In the genomic region with DNA sequence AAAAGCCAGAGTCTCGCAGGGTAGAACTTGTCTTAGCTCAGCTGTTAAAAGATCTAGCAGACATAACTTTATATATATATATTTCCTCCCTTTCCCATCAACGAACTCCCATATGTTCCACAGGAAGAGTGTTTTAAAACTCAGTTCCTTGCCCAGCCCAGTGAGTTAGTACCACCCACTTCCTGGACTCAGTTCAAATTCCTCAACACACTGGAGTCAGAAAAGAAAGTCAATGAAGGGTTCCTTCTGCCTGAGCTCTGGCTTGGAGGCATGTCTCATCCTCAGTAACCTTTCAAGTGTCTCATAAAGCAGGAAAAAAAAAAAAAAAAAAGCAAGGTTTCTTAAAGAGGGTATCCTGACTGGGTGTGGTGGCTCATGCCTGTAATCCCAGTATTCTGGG, we compare ENCODE assay signal across 9 cellular contexts. TPM values are rescaled to one million over a fixed set of nuclear protein-coding genes. Genes with fewer than 3 reads are reported as not detected.
DNase-seq lines count a peak whose midpoint lies in the region; ATAC-seq and TF ChIP-seq lines count a peak whose summit lies in the region.
"Had no signal": no experiment of that assay in that cellular context is flagged by ENCODE, and none has a peak within 500 bp of the region (broad histone marks: within the 10 kb centered on the region; RNA-seq: fewer than 3 reads in every experiment).

No MANE protein-coding gene starts in this region.

- H2AK5ac ChIP-seq in neuronal stem cell (ENCODE audit: low read depth, low read length): no peak overlapping the region

- no peak for TF ChIP-seq POLR2A in adrenal gland (IDR thresholded peaks at IDR 0.05)
- TF ChIP-seq POLR2A in thyroid gland (IDR thresholded peaks at IDR 0.05): no peak

- H3K4ac ChIP-seq in neuronal stem cell (ENCODE audit: low read length): no peak overlapping the region

- no peak overlapping the region for H2BK15ac ChIP-seq in neuronal stem cell (ENCODE audit: low read length)

- no peaks in the 10 kb centered on the region for H3K79me1 ChIP-seq in neuronal stem cell (ENCODE audit: low read depth, low read length)

- H3K36me3 ChIP-seq in adrenal gland (replicated peaks in 1 of 2) (peaks cover 0 to 41% of the 10 kb centered on the region in 2 donors), hepatocyte (replicated peaks; ENCODE audit: insufficient read depth, low read depth) (no peaks in the 10 kb centered on the region), thyroid gland (peaks cover 29 to 34% of the 10 kb centered on the region in 2 donors), neuronal stem cell (replicated peaks in 1 of 2; ENCODE audit: control insufficient read depth in 2 of 2, insufficient read depth in 2 of 2, low read length in 2 of 2) (peaks cover 18 to 75% of the 10 kb centered on the region in 2 donors)

- peaks cover 98% of the 10 kb centered on the region for H3K79me2 ChIP-seq in hepatocyte

- H3K23ac ChIP-seq in neuronal stem cell (ENCODE audit: low read depth, low read length, poor library complexity): no peak overlapping the region

- TF ChIP-seq CTCF in adrenal gland (IDR thresholded peaks at IDR 0.05) (no peak), hepatocyte (IDR thresholded peaks at IDR 0.05; ENCODE audit: poor library complexity) (no peak), thyroid gland (IDR thresholded peaks at IDR 0.05) (no peak)

- peaks cover 55 to 59% of the 10 kb centered on the region in 2 donors for H3K4me1 ChIP-seq in adrenal gland (replicated peaks in 1 of 2)
- H3K4me1 ChIP-seq in hepatocyte (ENCODE audit: insufficient read depth): peaks cover 37% of the 10 kb centered on the region
- peaks cover 28 to 44% of the 10 kb centered on the region in 2 donors for H3K4me1 ChIP-seq in thyroid gland
- H3K4me1 ChIP-seq in neuronal stem cell (ENCODE audit: control insufficient read depth in 2 of 2, insufficient read depth in 1 of 2, low read depth in 1 of 2, low read length in 2 of 2): peaks cover 17 to 27% of the 10 kb centered on the region in 2 donors

- H3K4me3 Mint-ChIP-seq in activated T-cell treated with anti-CD3 and anti-CD28 coated beads, Interleukin-2, amount 50 U/mL, for 72 hours: peak overlapping the region; percentile 11 to 22

- H3K4me1 Mint-ChIP-seq in activated T-cell treated with anti-CD3 and anti-CD28 coated beads, Interleukin-2, amount 50 U/mL, for 72 hours (ENCODE audit: low read depth): peaks cover 79% of the 10 kb centered on the region

- WGBS in adrenal gland, 4 donors: 39 to 58% (median 43%) methylated on average over 2 of the region's 2 CpGs
- WGBS in hepatocyte (ENCODE audit: low lambda C conversion rate, missing lambda C conversion rate): 81% methylated on average over 2 of the region's 2 CpGs
- 39 to 46% methylated on average over 2 of the region's 2 CpGs for WGBS in thyroid gland, 2 donors
- WGBS in neuronal stem cell (ENCODE audit: extremely low coverage in 2 of 2, insufficient read length in 2 of 2, insufficient replicate concordance in 1 of 2), 2 donors: no CpG with 5 or more reads among the region's 2 CpGs

- no peak for ATAC-seq in activated T-cell treated with anti-CD3 and anti-CD28 coated beads, Interleukin-2, amount 50 U/mL, for 72 hours (replicated peaks in 1 of 2)

- H3K9me3 Mint-ChIP-seq in activated T-cell treated with anti-CD3 and anti-CD28 coated beads, Interleukin-2, amount 50 U/mL, for 72 hours: no peaks in the 10 kb centered on the region

- peak overlapping the region; percentile 25 for H3K27ac Mint-ChIP-seq in activated T-cell treated with anti-CD3 and anti-CD28 coated beads, Interleukin-2, amount 50 U/mL, for 72 hours

- no peak overlapping the region for H4K8ac ChIP-seq in neuronal stem cell (ENCODE audit: low read depth, low read length)

- no peak overlapping the region for H4K91ac ChIP-seq in neuronal stem cell (ENCODE audit: low read depth, low read length, poor library complexity)

- H3K27me3 Mint-ChIP-seq in activated T-cell treated with anti-CD3 and anti-CD28 coated beads, Interleukin-2, amount 50 U/mL, for 72 hours (ENCODE audit: low read depth): no peaks in the 10 kb centered on the region

- no peak overlapping the region for H3K9ac ChIP-seq in neuronal stem cell (ENCODE audit: low read depth, low read length, poor library complexity)

- H3K18ac ChIP-seq in neuronal stem cell (ENCODE audit: low read length): no peak overlapping the region

- peaks cover 15 to 36% of the 10 kb centered on the region in 2 donors for H3K36me3 Mint-ChIP-seq in activated T-cell treated with anti-CD3 and anti-CD28 coated beads, Interleukin-2, amount 50 U/mL, for 72 hours (ENCODE audit: insufficient read depth in 2 of 2)

- no peaks in the 10 kb centered on the region for H3K9me2 ChIP-seq in hepatocyte (replicated peaks; ENCODE audit: insufficient read depth)

- H3K27me3 ChIP-seq in adrenal gland: no peaks in the 10 kb centered on the region
- no peaks in the 10 kb centered on the region for H3K27me3 ChIP-seq in hepatocyte
- no peaks in the 10 kb centered on the region for H3K27me3 ChIP-seq in thyroid gland
- no peaks in the 10 kb centered on the region for H3K27me3 ChIP-seq in neuronal stem cell (ENCODE audit: control insufficient read depth in 3 of 3, insufficient read depth in 3 of 3, low read depth in 1 of 3, low read length in 3 of 3)

- peaks cover 66% of the 10 kb centered on the region for H4K20me1 ChIP-seq in hepatocyte (ENCODE audit: insufficient read depth, poor library complexity, severe bottlenecking)

- H3K27ac ChIP-seq in adrenal gland: peak overlapping the region in 3 of 5 donors; percentile 32 to 51 (median 40)
- H3K27ac ChIP-seq in hepatocyte: no peak overlapping the region
- H3K27ac ChIP-seq in thyroid gland: peak overlapping the region in 2 of 3 donors; percentile 57
- H3K27ac ChIP-seq in neuronal stem cell (replicated peaks; ENCODE audit: low read length): no peak overlapping the region

- H2BK5ac ChIP-seq in neuronal stem cell (ENCODE audit: low read length): no peak overlapping the region

- no peak overlapping the region for H3K14ac ChIP-seq in neuronal stem cell (ENCODE audit: low read length)

- H3K9me3 ChIP-seq in adrenal gland (replicated peaks in 1 of 3) (no peaks in the 10 kb centered on the region), hepatocyte (ENCODE audit: low read depth) (no peaks in the 10 kb centered on the region), thyroid gland (no peaks in the 10 kb centered on the region), neuronal stem cell (replicated peaks in 1 of 2; ENCODE audit: control insufficient read depth in 2 of 2, insufficient read depth in 1 of 2, low read depth in 1 of 2, low read length in 2 of 2) (no peaks in the 10 kb centered on the region)
- H3K9me3 ChIP-seq: Caco-2 had no signal

- H3K4me3 ChIP-seq in adrenal gland: no peak overlapping the region
- no peak overlapping the region for H3K4me3 ChIP-seq in hepatocyte
- no peak overlapping the region for H3K4me3 ChIP-seq in thyroid gland (replicated peaks in 1 of 3)
- no peak overlapping the region for H3K4me3 ChIP-seq in neuronal stem cell (ENCODE audit: low read length in 2 of 2)

- no peak overlapping the region for H3K4me2 ChIP-seq in hepatocyte
- no peak overlapping the region for H3K4me2 ChIP-seq in neuronal stem cell (ENCODE audit: insufficient read depth, low read length, poor library complexity, severe bottlenecking)

- H2BK120ac ChIP-seq in neuronal stem cell (ENCODE audit: low read depth, low read length): no peak overlapping the region

- no peak overlapping the region for H2AFZ ChIP-seq in hepatocyte
- no peak overlapping the region for H2AFZ ChIP-seq in neuronal stem cell (ENCODE audit: low read length)

- intact Hi-C loops in adrenal gland (cut with DNase I) (no loop called here), thyroid gland (cut with DNase I) (no loop called here)

- no peak overlapping the region for H2BK12ac ChIP-seq in neuronal stem cell (ENCODE audit: low read length)

- DNase-seq in activated T-cell treated with anti-CD3 and anti-CD28 coated beads, Interleukin-2, amount 50 U/mL, for 72 hours: no peak
- DNase-seq in activated T-cell treated with anti-CD3 and anti-CD28 coated beads for 4 hours (no peak), adrenal gland (peak in 3 of 7 donors; percentile 49), hepatocyte (ENCODE audit: low spot score) (peak; percentile 41), thyroid gland (peak; percentile 36 to 45), NCI-H2107 treated with DMSO at 0.1 percent for 48 hours (lab: John Stamatoyannopoulos, UW; ENCODE audit: unreplicated experiment) (no peak), neuronal stem cell (ENCODE audit: low spot score) (no peak)
- DNase-seq in stimulated activated CD4-positive, alpha-beta T cell treated with anti-CD3 and anti-CD28 coated beads, Interleukin-2, amount 100 ng/mL, for 48 hours: no peak
- DNase-seq: Caco-2 had no signal

RNA-seq across cellular contexts. Expression of a gene that starts 15.6 kb away (rescaled TPM):
- 100 to 1,000 TPM; 456 to 468 TPM for total RNA-seq in activated T-cell treated with anti-CD3 and anti-CD28 coated beads, Interleukin-2, amount 50 U/mL, for 72 hours
- 100 to 1,000 TPM; 246 to 350 (median 269) TPM for total RNA-seq in adrenal gland
- 100 to 1,000 TPM; 104 to 465 (median 111) TPM for polyA plus RNA-seq in adrenal gland
- total RNA-seq in hepatocyte: 440 and 441 TPM in 2 replicates
- polyA plus RNA-seq in hepatocyte: 302 and 321 TPM in 2 replicates
- total RNA-seq in thyroid gland: 100 to 1,000 TPM; 227 to 352 (median 298) TPM
- 202 TPM for polyA plus RNA-seq in neuronal stem cell (2013, experiment 1 of 2)
- 205 TPM for polyA plus RNA-seq in neuronal stem cell (2013, experiment 2 of 2)

RNA-seq across cellular contexts. Expression of a gene that starts 21.5 kb away (rescaled TPM):
- under 1 TPM; 0.07 to 0.14 TPM for total RNA-seq in activated T-cell treated with anti-CD3 and anti-CD28 coated beads, Interleukin-2, amount 50 U/mL, for 72 hours
- total RNA-seq in adrenal gland (under 1 TPM in 3 of 8 donors, not detected in 5; 0.04 to 0.07 (median 0.07) TPM), hepatocyte (0.03 and 0.04 TPM in 2 replicates), thyroid gland (under 1 TPM in 3 of 4 donors, not detected in 1; 0.13 to 0.38 (median 0.22) TPM)
- polyA plus RNA-seq in adrenal gland (under 1 TPM in 1 of 3 donors, not detected in 2; 0.03 TPM), hepatocyte (not detected in 2 replicates)
- not detected for polyA plus RNA-seq in neuronal stem cell (2013, experiment 1 of 2)
- not detected for polyA plus RNA-seq in neuronal stem cell (2013, experiment 2 of 2)

RNA-seq across cellular contexts. Expression of a gene that starts 29.8 kb away (rescaled TPM):
- not detected for total RNA-seq in activated T-cell treated with anti-CD3 and anti-CD28 coated beads, Interleukin-2, amount 50 U/mL, for 72 hours
- total RNA-seq in adrenal gland (not detected), hepatocyte (not detected in 2 replicates), thyroid gland (not detected)
- polyA plus RNA-seq in adrenal gland (under 1 TPM in 1 of 3 donors, not detected in 2; 0.51 TPM), hepatocyte (not detected in 2 replicates)
- polyA plus RNA-seq in neuronal stem cell (2013, experiment 1 of 2): not detected
- polyA plus RNA-seq in neuronal stem cell (2013, experiment 2 of 2): 0.24 TPM
- total RNA-seq: Caco-2 had no signal

RNA-seq across cellular contexts. Expression of a gene that starts 44.4 kb away (rescaled TPM):
- 100 to 1,000 TPM; 166 to 171 TPM for total RNA-seq in activated T-cell treated with anti-CD3 and anti-CD28 coated beads, Interleukin-2, amount 50 U/mL, for 72 hours
- total RNA-seq in adrenal gland (100 to 1,000 TPM in 4 of 8 donors, 10 to 100 TPM in 4; 51.0 to 152 (median 97.5) TPM), hepatocyte (83.5 and 103 TPM in 2 replicates), thyroid gland (100 to 1,000 TPM in 2 of 4 donors, 10 to 100 TPM in 2; 57.8 to 102 (median 88.8) TPM)
- polyA plus RNA-seq in adrenal gland (100 to 1,000 TPM in 2 of 3 donors, 10 to 100 TPM in 1; 88.9 to 185 (median 101) TPM), hepatocyte (119 and 132 TPM in 2 replicates)
- 156 TPM for polyA plus RNA-seq in neuronal stem cell (2013, experiment 1 of 2)
- 157 TPM for polyA plus RNA-seq in neuronal stem cell (2013, experiment 2 of 2)

Comparison
In these comparisons a context has a peak if more than half of its experiments do, and no peak if none do; other contexts are left out.
1. DNase-seq: peak in hepatocyte (single experiment) and thyroid gland (2 of 2); none in activated T-cell treated with anti-CD3 and anti-CD28 coated beads, Interleukin-2, amount 50 U/mL, for 72 hours (0 of 2), activated T-cell treated with anti-CD3 and anti-CD28 coated beads for 4 hours (single experiment), NCI-H2107 treated with DMSO at 0.1 percent for 48 hours (single experiment), stimulated activated CD4-positive, alpha-beta T cell treated with anti-CD3 and anti-CD28 coated beads, Interleukin-2, amount 100 ng/mL, for 48 hours (0 of 2) and neuronal stem cell (single experiment).
2. H3K27ac ChIP-seq: peak in adrenal gland (3 of 5) and thyroid gland (2 of 3); none in hepatocyte (single experiment) and neuronal stem cell (single experiment).